19 cellular contexts compared by ENCODE assay signal in genomic region chr10:18618995-18619394, GRCh38. TPM values are rescaled to one million over a fixed set of nuclear protein-coding genes. Genes with fewer than 3 reads are reported as not detected.
DNase-seq lines count a peak whose midpoint lies in the region; ATAC-seq and TF ChIP-seq lines count a peak whose summit lies in the region.
"Had no signal": no experiment of that assay in that cellular context is flagged by ENCODE, and none has a peak within 500 bp of the region (broad histone marks: within the 10 kb centered on the region; RNA-seq: fewer than 3 reads in every experiment).

No MANE protein-coding gene starts in this region.

- no peaks in the 10 kb centered on the region for H3K79me2 ChIP-seq in PC-3 (ENCODE audit: low read length)

- H3K9me3 ChIP-seq in PC-3 (ENCODE audit: low read length) (no peaks in the 10 kb centered on the region), right lobe of liver (no peaks in the 10 kb centered on the region)
- H3K9me3 ChIP-seq: colonic mucosa, ovary, spleen had no signal

- peaks cover 4% of the 10 kb centered on the region for H3F3A ChIP-seq in PC-3 (ENCODE audit: low read length, unreplicated experiment)

- BruUV-seq in PC-3 (replicated peaks; lab: Mats Ljungman, UMichigan), result no TSS peak

- CTCF ChIA-PET in PC-3 (lab: Charles Lee), result no interaction called here

- WGBS in right lobe of liver (ENCODE audit: insufficient coverage, low coverage, low lambda C conversion rate, missing lambda C conversion rate), result 29% methylated on average over 4 of the region's 4 CpGs

- H4K20me1 ChIP-seq in PC-3 (ENCODE audit: low read length), result no peaks in the 10 kb centered on the region

- H3K9me2 ChIP-seq in PC-3 (replicated peaks; ENCODE audit: low read length), result no peaks in the 10 kb centered on the region

- no peak overlapping the region for H2AFZ ChIP-seq in PC-3 (ENCODE audit: low read length)

- H3K4me3 ChIP-seq in PC-3 (ENCODE audit: low read length), result no peak overlapping the region
- no peak overlapping the region for H3K4me3 ChIP-seq in right lobe of liver
- H3K4me3 ChIP-seq: colonic mucosa, GM12878, ovary, spleen had no signal

- peak; percentile 17 for TF ChIP-seq POLR2A in right lobe of liver (IDR thresholded peaks at IDR 0.05)

- H3K27ac ChIP-seq in PC-3 (ENCODE audit: low read length) (no peak overlapping the region), right lobe of liver (peak overlapping the region in 2 of 3 donors; percentile 83 to 85)
- H3K27ac ChIP-seq: 22Rv1, C4-2B, colonic mucosa, ovary, spleen had no signal

- H3K9ac ChIP-seq in PC-3 (ENCODE audit: low read length), result no peak overlapping the region

- no peak overlapping the region for H3K4me2 ChIP-seq in PC-3 (ENCODE audit: low read length)

- POLR2A ChIA-PET in PC-3 (lab: Charles Lee; ENCODE audit: unreplicated experiment), result interaction anchor here (0.6 kb wide), 1 partner anchor 468 kb away, joined by 4 read pairs; no protein-coding TSS in a partner anchor

- H3K36me3 ChIP-seq in PC-3 (ENCODE audit: low read depth, low read length), result no peaks in the 10 kb centered on the region; the same call in 1 of the 2 replicates
- H3K36me3 ChIP-seq in right lobe of liver, result no peaks in the 10 kb centered on the region
- H3K36me3 ChIP-seq: colonic mucosa, ovary had no signal

- no peaks in the 10 kb centered on the region for H3K27me3 ChIP-seq in PC-3 (ENCODE audit: low read length)
- H3K27me3 ChIP-seq in right lobe of liver, result no peaks in the 10 kb centered on the region
- H3K27me3 ChIP-seq: colonic mucosa, ovary, spleen had no signal

- peaks cover 17% of the 10 kb centered on the region for H3K4me1 ChIP-seq in PC-3 (ENCODE audit: insufficient read depth, low read length)
- H3K4me1 ChIP-seq in right lobe of liver, result peaks cover 0 to 58% (median 17%) of the 10 kb centered on the region in 4 donors
- H3K4me1 ChIP-seq: colonic mucosa, spleen had no signal

- ATAC-seq in PC-3 (peak; percentile 31; the same call in 1 of the 2 replicates), right lobe of liver (peak; percentile 64 to 72 (median 69)), HG03442 (IDR thresholded peaks at IDR 0.05; ENCODE audit: unreplicated experiment) (no peak)
- ATAC-seq: activated CD8-positive, alpha-beta T cell treated with anti-CD3 and anti-CD28 coated beads for 36 hours; GM12878; stimulated activated naive B cell treated with anti-CD40 and anti-IgM and Interleukin-4, amounts not matched to agents 10 μg/mL and 1 μg/mL and 100 μg/mL, for 72 hours had no signal

- intact Hi-C loops in PC-3 (cut with micrococcal nuclease) (no loop called here), right lobe of liver (cut with DNase I) (no loop called here)

- no peak for TF ChIP-seq CTCF in PC-3 (conservative IDR thresholded peaks at IDR 0.05; ENCODE audit: low read depth, low read length)
- no peak for TF ChIP-seq CTCF in right lobe of liver (IDR thresholded peaks at IDR 0.05)

- DNase-seq in DMS 273 (lab: John Stamatoyannopoulos, UW; ENCODE audit: unreplicated experiment) (peak; percentile 14), DMS 273 treated with DMSO at 0.1 percent for 48 hours (lab: John Stamatoyannopoulos, UW) (no peak), NCI-H1105 (lab: John Stamatoyannopoulos, UW) (peak; percentile 75), PC-3 (no peak), right lobe of liver (peak in 1 of 3 donors; percentile 74), D341Med (ENCODE audit: low spot score) (no peak)
- DNase-seq in activated CD8-positive, alpha-beta memory T cell treated with anti-CD3 and anti-CD28 coated beads for 24 hours, result no peak
- DNase-seq: activated CD8-positive, alpha-beta T cell treated with anti-CD3 and anti-CD28 coated beads for 36 hours; amniotic stem cell; colonic mucosa; kidney glomerular epithelial cell; NCI-H524 treated with DMSO at 0.1 percent for 48 hours; ovary; spleen; stimulated activated naive B cell treated with anti-CD40 and anti-IgM and Interleukin-4, amounts not matched to agents 10 μg/mL and 1 μg/mL and 100 μg/mL, for 72 hours had no signal

RNA-seq across cellular contexts. Expression of gene NSUN6, which starts 32.4 kb away (rescaled TPM):
- total RNA-seq in PC-3 (2014; rRNA removed) (6.0 and 6.5 TPM in 2 replicates), right lobe of liver (10 to 100 TPM; 19.0 to 34.0 (median 27.9) TPM)

RNA-seq across cellular contexts. Expression of gene ARL5B, which starts 40.2 kb away (rescaled TPM):
- total RNA-seq in PC-3 (2014; rRNA removed), result 8.1 and 10.1 TPM in 2 replicates
- 10 to 100 TPM in 4 of 6 experiments, 1 to 10 TPM in 2; 7.9 to 32.6 (median 20.4) TPM for total RNA-seq in right lobe of liver

Comparison
In these comparisons a context has a peak if more than half of its experiments do, and no peak if none do; other contexts are left out.
1. DNase-seq: peak in DMS 273 (single experiment) and NCI-H1105 (single experiment); none in DMS 273 treated with DMSO at 0.1 percent for 48 hours (single experiment), PC-3 (single experiment), D341Med (single experiment) and activated CD8-positive, alpha-beta memory T cell treated with anti-CD3 and anti-CD28 coated beads for 24 hours (single experiment).